Comparison of ENCODE assay signal across 10 cellular contexts in genomic region chr2:157470321-157470720, GRCh38. TPM values are rescaled to one million over a fixed set of nuclear protein-coding genes. Genes with fewer than 3 reads are reported as not detected.
DNase-seq lines count a peak whose midpoint lies in the region; ATAC-seq and TF ChIP-seq lines count a peak whose summit lies in the region.
"Had no signal": no experiment of that assay in that cellular context is flagged by ENCODE, and none has a peak within 500 bp of the region (broad histone marks: within the 10 kb centered on the region; RNA-seq: fewer than 3 reads in every experiment).

No MANE protein-coding gene starts in this region.

- H3K4me1 Mint-ChIP-seq in CD8-positive, alpha-beta T cell (ENCODE audit: low read depth): peaks cover 55% of the 10 kb centered on the region

- CTCF ChIA-PET in CD8-positive, alpha-beta T cell (lab: Charles Lee): interaction anchor here (0.9 to 1.8 kb wide), 3 partner anchors 21 to 143 kb away, joined by 3 to 13 read pairs (median 7); no protein-coding TSS in a partner anchor

- H3K27me3 Mint-ChIP-seq in CD8-positive, alpha-beta T cell (ENCODE audit: low read depth): no peaks in the 10 kb centered on the region

- H3K9me3 Mint-ChIP-seq in CD8-positive, alpha-beta T cell: no peaks in the 10 kb centered on the region
- H3K9me3 Mint-ChIP-seq in activated naive CD4-positive, alpha-beta T cell treated with anti-CD3 and anti-CD28 coated beads, Interleukin-2, amount 50 U/mL, for 72 hours: peaks cover 5 to 10% of the 10 kb centered on the region in 2 donors

- H3K9me3 ChIP-seq in CD8-positive, alpha-beta T cell (ENCODE audit: low read length): no peaks in the 10 kb centered on the region

- H3K27ac Mint-ChIP-seq in CD8-positive, alpha-beta T cell: peak overlapping the region; percentile 96
- peak overlapping the region; percentile 96 to 100 for H3K27ac Mint-ChIP-seq in activated naive CD4-positive, alpha-beta T cell treated with anti-CD3 and anti-CD28 coated beads, Interleukin-2, amount 50 U/mL, for 72 hours

- H3K36me3 Mint-ChIP-seq in CD8-positive, alpha-beta T cell: peaks cover 3% of the 10 kb centered on the region
- H3K36me3 Mint-ChIP-seq in activated naive CD4-positive, alpha-beta T cell treated with anti-CD3 and anti-CD28 coated beads, Interleukin-2, amount 50 U/mL, for 72 hours: peaks cover 16 to 41% of the 10 kb centered on the region in 2 donors

- POLR2A ChIA-PET in CD8-positive, alpha-beta T cell (lab: Charles Lee): interaction anchor here (0.7 to 1.1 kb wide), 3 partner anchors 9 to 16 kb away, joined by 3 read pairs; no protein-coding TSS in a partner anchor

- H3K4me1 ChIP-seq in CD8-positive, alpha-beta T cell (ENCODE audit: insufficient read depth, low read length): peaks cover 31% of the 10 kb centered on the region

- H3K27ac ChIP-seq in CD8-positive, alpha-beta T cell (ENCODE audit: low read depth, low read length): no peak overlapping the region

- DNase-seq in CD8-positive, alpha-beta T cell: no peak
- DNase-seq in activated naive CD4-positive, alpha-beta T cell treated with anti-CD3 and anti-CD28 coated beads, Interleukin-2, amount 50 U/mL, for 72 hours (ENCODE audit: low spot score in 2 of 2): no peak
- DNase-seq in left colon (no peak), Kasumi-1 (lab: John Stamatoyannopoulos, UW) (no peak), 8988T (no peak)
- DNase-seq in stimulated activated CD4-positive, alpha-beta T cell treated with anti-CD3 and anti-CD28 coated beads, Interleukin-4, amount 100 ng/mL, for 24 hours: no peak
- DNase-seq: SHP77 treated with DMSO at 0.1 percent for 48 hours had no signal

- no peak for TF ChIP-seq CTCF in CD8-positive, alpha-beta T cell (IDR thresholded peaks at IDR 0.05)

- no peak overlapping the region for H3K4me3 ChIP-seq in CD8-positive, alpha-beta T cell (ENCODE audit: low read depth, low read length)
- H3K4me3 ChIP-seq: skin epidermis had no signal

- no peaks in the 10 kb centered on the region for H3K27me3 ChIP-seq in CD8-positive, alpha-beta T cell (ENCODE audit: insufficient read depth, low read length)

- ATAC-seq in CD8-positive, alpha-beta T cell: no peak
- peak; percentile 59 for ATAC-seq in GM19455 (IDR thresholded peaks at IDR 0.05; ENCODE audit: unreplicated experiment)
- ATAC-seq in HG03342 (IDR thresholded peaks at IDR 0.05; ENCODE audit: unreplicated experiment): peak; percentile 50
- no peak for ATAC-seq in activated naive CD4-positive, alpha-beta T cell treated with anti-CD3 and anti-CD28 coated beads, Interleukin-2, amount 50 U/mL, for 72 hours
- no peak for ATAC-seq in left colon

- H3K36me3 ChIP-seq in CD8-positive, alpha-beta T cell (ENCODE audit: insufficient read depth, low read length): no peaks in the 10 kb centered on the region

- intact Hi-C loops in CD8-positive, alpha-beta T cell (cut with DNase I, micrococcal nuclease): no loop called here
- intact Hi-C loops in left colon (cut with DNase I, micrococcal nuclease): no loop called here

- H3K4me3 Mint-ChIP-seq in CD8-positive, alpha-beta T cell: peak overlapping the region; percentile 26

RNA-seq across cellular contexts. Expression of gene CYTIP, which starts 26.4 kb away (rescaled TPM):
- total RNA-seq in CD8-positive, alpha-beta T cell: 100 to 1,000 TPM; 425 to 430 TPM
- 100 to 1,000 TPM; 417 to 596 TPM for total RNA-seq in activated naive CD4-positive, alpha-beta T cell treated with anti-CD3 and anti-CD28 coated beads, Interleukin-2, amount 50 U/mL, for 72 hours
- 1 to 10 TPM; 5.1 to 6.6 TPM for total RNA-seq in left colon

Comparison
In these comparisons a context has a peak if more than half of its experiments do, and no peak if none do; other contexts are left out.
1. ATAC-seq: peak in GM19455 (single experiment) and HG03342 (single experiment); none in CD8-positive, alpha-beta T cell (single experiment), activated naive CD4-positive, alpha-beta T cell treated with anti-CD3 and anti-CD28 coated beads, Interleukin-2, amount 50 U/mL, for 72 hours (0 of 2) and left colon (single experiment).
2. RNA of gene CYTIP, which starts 26.4 kb away (total RNA-seq): 417 to 596 TPM in activated naive CD4-positive, alpha-beta T cell treated with anti-CD3 and anti-CD28 coated beads, Interleukin-2, amount 50 U/mL, for 72 hours and 425 to 430 TPM in CD8-positive, alpha-beta T cell; 5.1 to 6.6 TPM in left colon; every median in the first group is over 10 times any median in the second.